In the genomic region with DNA sequence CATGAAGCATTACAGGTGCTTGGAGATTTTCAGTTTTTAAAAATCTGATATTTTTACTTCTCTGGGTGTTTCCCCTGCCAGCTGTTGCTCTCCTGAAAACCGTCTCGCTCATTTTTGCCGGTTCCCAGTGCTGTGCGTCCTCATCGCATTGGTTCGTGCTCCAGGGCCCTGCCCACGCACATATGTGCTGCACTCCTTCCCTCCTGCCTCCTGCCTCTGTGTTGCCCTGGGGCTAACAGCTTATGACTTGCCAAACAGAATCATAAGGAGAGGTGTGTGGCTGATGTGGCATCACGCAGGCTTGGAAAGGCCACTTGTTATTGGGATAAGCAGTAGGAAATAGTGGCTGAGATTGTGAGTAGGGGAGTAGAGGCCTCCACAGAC, we compare ENCODE assay signal across 9 cellular contexts. TPM values are rescaled to one million over a fixed set of nuclear protein-coding genes. Genes with fewer than 3 reads are reported as not detected.
A peak's percentile ranks its signal among the peaks of the same experiment; 100 is the strongest.
DNase-seq lines count a peak whose midpoint lies in the region; ATAC-seq, FAIRE-seq and TF ChIP-seq lines count a peak whose summit lies in the region.
"Had no signal": no experiment of that assay in that cellular context is flagged by ENCODE, and none has a peak within 500 bp of the region (broad histone marks: within the 10 kb centered on the region; RNA-seq: fewer than 3 reads in every experiment).

No MANE protein-coding gene starts in this region.

- CTCF ChIA-PET in IMR-90 (lab: Yijun Ruan, JAX): interaction anchor here (0.7 to 1.1 kb wide), 3 partner anchors 13 to 201 kb away, joined by 3 read pairs; no protein-coding TSS in a partner anchor

- H3K9me3 ChIP-seq in BLaER1 treated with 17β-estradiol and CSF1 and Interleukin-3, amounts not matched to agents 10 nM and 100 nM (replicated peaks in 1 of 11): no peaks in the 10 kb centered on the region
- no peaks in the 10 kb centered on the region for H3K9me3 ChIP-seq in IMR-90 (ENCODE audit: control insufficient read depth, insufficient read depth, low read length)

- peak overlapping the region; percentile 25; the same call in 1 of the 2 replicates for H2BK120ac ChIP-seq in IMR-90 (ENCODE audit: low read depth, low read length)

- peak overlapping the region; percentile 67 for H3K4ac ChIP-seq in IMR-90 (ENCODE audit: low read depth, low read length)

- peak overlapping the region in 9 of 10 donors; percentile 41 to 83 (median 68) for H3K4me3 Mint-ChIP-seq in naive thymus-derived CD8-positive, alpha-beta T cell

- no TSS peak for BruUV-seq in IMR-90 (replicated peaks; lab: Mats Ljungman, UMichigan)

- no peak for FAIRE-seq in bronchial epithelial cell (lab: Jason Lieb, UNC)

- DNase-seq in IMR-90: peak; percentile 42
- peak; percentile 87 for DNase-seq in bronchial epithelial cell (ENCODE audit: low read depth)
- no peak for DNase-seq in naive thymus-derived CD8-positive, alpha-beta T cell
- no peak for DNase-seq in hippocampal formation (lab: John Stamatoyannopoulos, UW)
- no peak for DNase-seq in activated CD8-positive, alpha-beta memory T cell treated with anti-CD3 and anti-CD28 coated beads, Interleukin-2, amount 50 U/mL, for 48 hours
- no peak for DNase-seq in HuH-7 (ENCODE audit: low spot score)
- no peak for DNase-seq in hepatic stellate cell (ENCODE audit: low spot score)
- DNase-seq: OCI-M1 had no signal

- peaks cover 12 to 26% (median 22%) of the 10 kb centered on the region in 5 donors for H3K27me3 Mint-ChIP-seq in naive thymus-derived CD8-positive, alpha-beta T cell

- peak overlapping the region; percentile 65 for H2AFZ ChIP-seq in IMR-90 (replicated peaks; ENCODE audit: low read length, poor library complexity)

- no peak for ATAC-seq in IMR-90 (ENCODE audit: low read depth)
- ATAC-seq in naive thymus-derived CD8-positive, alpha-beta T cell: no peak

- peaks cover 18% of the 10 kb centered on the region for H3K9me1 ChIP-seq in IMR-90 (ENCODE audit: insufficient read depth, low read length)

- H4K5ac ChIP-seq in IMR-90 (ENCODE audit: low read depth, low read length): no peak overlapping the region

- H3K79me1 ChIP-seq in IMR-90 (ENCODE audit: low read depth in 1 of 2, low read length in 2 of 2): peaks cover 2 to 8% of the 10 kb centered on the region in 2 experiments; a peak in 2 of 4 replicates

- peak overlapping the region; percentile 56; the same call in 1 of the 3 replicates for H2BK15ac ChIP-seq in IMR-90 (ENCODE audit: low read depth, low read length)

- H4K8ac ChIP-seq in IMR-90 (ENCODE audit: low read depth in 2 of 2, low read length in 2 of 2): peak overlapping the region in 1 of 2 experiments; percentile 60; a peak in 1 of 4 replicates

- H3K56ac ChIP-seq in IMR-90 (ENCODE audit: extremely low read depth, insufficient read depth, low read length): no peak overlapping the region

- H3K18ac ChIP-seq in IMR-90 (ENCODE audit: low read depth, low read length): no peak overlapping the region

- H3K27ac ChIP-seq in BLaER1 treated with 17β-estradiol and CSF1 and Interleukin-3, amounts not matched to agents 10 nM and 100 nM: no peak overlapping the region
- H3K27ac ChIP-seq in IMR-90 (ENCODE audit: insufficient read depth, low read length): no peak overlapping the region

- H3K4me1 Mint-ChIP-seq in naive thymus-derived CD8-positive, alpha-beta T cell: peaks cover 19 to 27% (median 22%) of the 10 kb centered on the region in 4 donors

- TF ChIP-seq RAD21 in IMR-90 (IDR thresholded peaks at IDR 0.05; ENCODE audit: low read length): no peak

- H3K23ac ChIP-seq in IMR-90 (ENCODE audit: low read depth, low read length): no peak overlapping the region

- peak overlapping the region; percentile 48; the same call in 1 of the 2 replicates for H4K91ac ChIP-seq in IMR-90 (ENCODE audit: insufficient read depth, low read depth, low read length)

- no peaks in the 10 kb centered on the region for H3K36me3 Mint-ChIP-seq in naive thymus-derived CD8-positive, alpha-beta T cell

- H3K36me3 ChIP-seq in BLaER1 treated with 17β-estradiol and CSF1 and Interleukin-3, amounts not matched to agents 10 nM and 100 nM: no peaks in the 10 kb centered on the region
- H3K36me3 ChIP-seq in IMR-90 (ENCODE audit: control insufficient read depth, insufficient read depth, low read length): no peaks in the 10 kb centered on the region
- H3K36me3 ChIP-seq in bronchial epithelial cell (ENCODE audit: control insufficient read depth, insufficient read depth, low read length): no peaks in the 10 kb centered on the region

- no peak overlapping the region; the same call in 1 of the 2 replicates for H3K14ac ChIP-seq in IMR-90 (replicated peaks; ENCODE audit: low read depth, low read length)

- POLR2A ChIA-PET in IMR-90 (lab: Charles Lee; ENCODE audit: unreplicated experiment): no interaction called here
- POLR2A ChIA-PET in naive thymus-derived CD8-positive, alpha-beta T cell (lab: Charles Lee): interaction anchor here (1.0 kb wide), 1 partner anchor 64 kb away, joined by 4 read pairs; no protein-coding TSS in a partner anchor

- H3K4me1 ChIP-seq in BLaER1 treated with 17β-estradiol and CSF1 and Interleukin-3, amounts not matched to agents 10 nM and 100 nM: peaks cover 42 to 75% (median 62%) of the 10 kb centered on the region in 10 experiments
- peaks cover 9% of the 10 kb centered on the region for H3K4me1 ChIP-seq in IMR-90 (ENCODE audit: control insufficient read depth, insufficient read depth, low read length)

- intact Hi-C loops in IMR-90 (cut with micrococcal nuclease): no loop called here

- peak overlapping the region; percentile 40; the same call in 1 of the 2 replicates for H2BK20ac ChIP-seq in IMR-90 (ENCODE audit: low read depth, low read length)

- no peaks in the 10 kb centered on the region for H3K9me3 Mint-ChIP-seq in naive thymus-derived CD8-positive, alpha-beta T cell

- no peak for TF ChIP-seq POLR2A in IMR-90 (IDR thresholded peaks at IDR 0.05; ENCODE audit: low read depth, low read length)

- H2AK9ac ChIP-seq in IMR-90 (replicated peaks; ENCODE audit: low read depth, low read length, poor library complexity): no peak overlapping the region

- H2AK5ac ChIP-seq in IMR-90 (ENCODE audit: low read depth, low read length): peak overlapping the region; percentile 91

- in situ Hi-C loops in IMR-90 (cut with MboI; ENCODE audit: low sequenced_read_pairs): no loop called here

- H3K27me3 ChIP-seq in BLaER1 treated with 17β-estradiol and CSF1 and Interleukin-3, amounts not matched to agents 10 nM and 100 nM: peaks cover 0 to 15% (median 12%) of the 10 kb centered on the region in 11 experiments; a peak in 15 of 22 replicates
- no peaks in the 10 kb centered on the region for H3K27me3 ChIP-seq in IMR-90 (ENCODE audit: control insufficient read depth, insufficient read depth, low read length)
- H3K27me3 ChIP-seq in bronchial epithelial cell (ENCODE audit: control insufficient read depth, insufficient read depth, low read length): no peaks in the 10 kb centered on the region

- dilution Hi-C loops in IMR-90 (cut with HindIII; ENCODE audit: low sequenced_read_pairs, unreplicated experiment): no loop called here

- H2BK5ac ChIP-seq in IMR-90 (ENCODE audit: low read depth, low read length, poor library complexity, severe bottlenecking): no peak overlapping the region

- peak overlapping the region in 1 of 11 experiments; percentile 65; a peak in 1 of 22 replicates for H3K9ac ChIP-seq in BLaER1 treated with 17β-estradiol and CSF1 and Interleukin-3, amounts not matched to agents 10 nM and 100 nM
- H3K9ac ChIP-seq in IMR-90 (ENCODE audit: low read depth, low read length): no peak overlapping the region

- TF ChIP-seq CTCF in IMR-90 (conservative IDR thresholded peaks at IDR 0.05; ENCODE audit: low read depth, low read length): no peak
- no peak for TF ChIP-seq CTCF in bronchial epithelial cell (IDR thresholded peaks at IDR 0.05; ENCODE audit: insufficient read depth, low read length, severe bottlenecking)

- no CpG with 5 or more reads among the region's 8 CpGs for WGBS in IMR-90 (ENCODE audit: extremely low coverage in 2 of 2, insufficient read length in 1 of 2), 2 experiments

- peak overlapping the region; percentile 60 to 97 (median 87) for H3K4me2 ChIP-seq in BLaER1 treated with 17β-estradiol and CSF1 and Interleukin-3, amounts not matched to agents 10 nM and 100 nM
- no peak overlapping the region for H3K4me2 ChIP-seq in IMR-90 (ENCODE audit: low read depth, low read length)

- no peaks in the 10 kb centered on the region for H4K20me1 ChIP-seq in BLaER1 treated with 17β-estradiol and CSF1 and Interleukin-3, amounts not matched to agents 10 nM and 100 nM
- H4K20me1 ChIP-seq in IMR-90 (ENCODE audit: insufficient read depth, low read length): no peaks in the 10 kb centered on the region

- H3K4me3 ChIP-seq in BLaER1 treated with 17β-estradiol and CSF1 and Interleukin-3, amounts not matched to agents 10 nM and 100 nM: no peak overlapping the region
- no peak overlapping the region for H3K4me3 ChIP-seq in IMR-90 (ENCODE audit: insufficient read depth, low read depth, low read length)
- no peak overlapping the region for H3K4me3 ChIP-seq in bronchial epithelial cell (ENCODE audit: low read depth, low read length)

- H3K27ac Mint-ChIP-seq in naive thymus-derived CD8-positive, alpha-beta T cell: peak overlapping the region in 2 of 10 donors; percentile 6 to 36

TF ChIP-seq in IMR-90, 13 proteins besides CTCF, POLR2A, EP300 and RAD21 (continues in another document):
- TF ChIP-seq MAFK (IDR thresholded peaks at IDR 0.05; ENCODE audit: low read depth, low read length) (no peak), CHD1 (IDR thresholded peaks at IDR 0.05; ENCODE audit: low read depth, low read length) (no peak)

RNA-seq across cellular contexts. Expression of gene SLC4A1AP, which starts 53.4 kb away (rescaled TPM):
- total RNA-seq in IMR-90 (2012; rRNA removed) (11.7 and 17.8 TPM in 2 replicates), bronchial epithelial cell (20.5 and 27.4 TPM in 2 replicates)
- 13.3 and 13.6 TPM in 2 replicates for polyA plus RNA-seq in IMR-90 (2012; rRNA removed)
- 4.5 and 5.5 TPM in 2 replicates for polyA plus RNA-seq in IMR-90 (2012; cell fraction: cytosol; rRNA removed)
- polyA plus RNA-seq in IMR-90 (2012; cell fraction: nucleus; rRNA removed; ENCODE audit: low replicate concordance): 8.7 and 10.3 TPM in 2 replicates
- 10 to 100 TPM; 27.4 to 28.5 TPM for total RNA-seq in naive thymus-derived CD8-positive, alpha-beta T cell
- polyA plus RNA-seq in naive thymus-derived CD8-positive, alpha-beta T cell: 10 to 100 TPM; 25.3 to 28.6 (median 27.6) TPM

RNA-seq across cellular contexts. Expression of gene SUPT7L, which starts 53.6 kb away (rescaled TPM):
- total RNA-seq in IMR-90 (2012; rRNA removed) (16.7 and 23.1 TPM in 2 replicates), bronchial epithelial cell (10.5 and 14.7 TPM in 2 replicates)
- polyA plus RNA-seq in IMR-90 (2012; rRNA removed): 31.3 and 33.4 TPM in 2 replicates
- 12.7 and 15.6 TPM in 2 replicates for polyA plus RNA-seq in IMR-90 (2012; cell fraction: cytosol; rRNA removed)
- polyA plus RNA-seq in IMR-90 (2012; cell fraction: nucleus; rRNA removed; ENCODE audit: low replicate concordance): 61.5 and 126 TPM in 2 replicates
- 10 to 100 TPM; 49.7 to 52.0 TPM for total RNA-seq in naive thymus-derived CD8-positive, alpha-beta T cell
- 10 to 100 TPM; 17.0 to 23.3 (median 19.9) TPM for polyA plus RNA-seq in naive thymus-derived CD8-positive, alpha-beta T cell

RNA-seq across cellular contexts. Expression of gene MRPL33, which starts 54.5 kb away (rescaled TPM):
- total RNA-seq in IMR-90 (2012; rRNA removed) (13.3 and 48.6 TPM in 2 replicates), bronchial epithelial cell (11.3 and 37.9 TPM in 2 replicates)
- polyA plus RNA-seq in IMR-90 (2012; rRNA removed): 88.0 and 101 TPM in 2 replicates
- polyA plus RNA-seq in IMR-90 (2012; cell fraction: cytosol; rRNA removed): 10.5 and 17.0 TPM in 2 replicates
- 2.6 and 31.4 TPM in 2 replicates for polyA plus RNA-seq in IMR-90 (2012; cell fraction: nucleus; rRNA removed; ENCODE audit: low replicate concordance)
- total RNA-seq in naive thymus-derived CD8-positive, alpha-beta T cell: 10 to 100 TPM; 34.4 to 41.2 TPM
- polyA plus RNA-seq in naive thymus-derived CD8-positive, alpha-beta T cell: 100 to 1,000 TPM; 196 to 245 (median 229) TPM

Comparison
In these comparisons a context has a peak if more than half of its experiments do, and no peak if none do; other contexts are left out.
1. DNase-seq: peak in IMR-90 (single experiment) and bronchial epithelial cell (single experiment); none in naive thymus-derived CD8-positive, alpha-beta T cell (0 of 10), hippocampal formation (0 of 2), activated CD8-positive, alpha-beta memory T cell treated with anti-CD3 and anti-CD28 coated beads, Interleukin-2, amount 50 U/mL, for 48 hours (single experiment), HuH-7 (single experiment) and hepatic stellate cell (single experiment).